Comparison of ENCODE assay signal across 10 cellular contexts in genomic region chr12:48286665-48287064, GRCh38.
DNase-seq lines count a peak whose midpoint lies in the region; ATAC-seq and TF ChIP-seq lines count a peak whose summit lies in the region.
"Had no signal": no experiment of that assay in that cellular context is flagged by ENCODE, and none has a peak within 500 bp of the region (broad histone marks: within the 10 kb centered on the region; RNA-seq: fewer than 3 reads in every experiment).

No MANE protein-coding gene starts in this region.

- H3K36me3 ChIP-seq in breast epithelium (no peaks in the 10 kb centered on the region), PC-3 (ENCODE audit: low read depth, low read length) (no peaks in the 10 kb centered on the region), esophagus muscularis mucosa (no peaks in the 10 kb centered on the region), testis (ENCODE audit: low read depth, missing control alignments) (no peaks in the 10 kb centered on the region)
- H3K36me3 ChIP-seq: ascending aorta, Peyer's patch had no signal

- BruUV-seq in MCF 10A (replicated peaks; lab: Mats Ljungman, UMichigan) (no TSS peak), PC-3 (replicated peaks; lab: Mats Ljungman, UMichigan) (no TSS peak)

- H3K4me1 ChIP-seq in breast epithelium = no peaks in the 10 kb centered on the region
- H3K4me1 ChIP-seq in PC-3 (ENCODE audit: insufficient read depth, low read length) = peaks cover 12% of the 10 kb centered on the region
- H3K4me1 ChIP-seq in esophagus muscularis mucosa = no peaks in the 10 kb centered on the region
- no peaks in the 10 kb centered on the region for H3K4me1 ChIP-seq in testis
- H3K4me1 ChIP-seq: ascending aorta, Peyer's patch had no signal

- H3K4me1 Mint-ChIP-seq in MCF 10A (ENCODE audit: insufficient read depth, unreplicated experiment) = no peaks in the 10 kb centered on the region
- H3K4me1 Mint-ChIP-seq in mesothelial cell of epicardium = peaks cover 9% of the 10 kb centered on the region

- H3K27ac ChIP-seq in breast epithelium = no peak overlapping the region
- no peak overlapping the region for H3K27ac ChIP-seq in PC-3 (ENCODE audit: low read length)
- H3K27ac ChIP-seq in esophagus muscularis mucosa (replicated peaks in 1 of 4) = no peak overlapping the region
- H3K27ac ChIP-seq in testis = no peak overlapping the region
- H3K27ac ChIP-seq: ascending aorta, Peyer's patch had no signal

- TF ChIP-seq EP300 in esophagus muscularis mucosa (IDR thresholded peaks at IDR 0.05) = no peak

- no peaks in the 10 kb centered on the region for H3K9me3 ChIP-seq in breast epithelium
- H3K9me3 ChIP-seq in PC-3 (ENCODE audit: low read length) = no peaks in the 10 kb centered on the region
- H3K9me3 ChIP-seq in esophagus muscularis mucosa = no peaks in the 10 kb centered on the region
- no peaks in the 10 kb centered on the region for H3K9me3 ChIP-seq in testis
- H3K9me3 ChIP-seq: ascending aorta, Peyer's patch had no signal

- DNase-seq in MCF 10A (ENCODE audit: unreplicated experiment) = peak; percentile 9
- no peak for DNase-seq in breast epithelium (ENCODE audit: low spot score in 2 of 2)
- DNase-seq in PC-3 = peak; percentile 16
- no peak for DNase-seq in esophagus muscularis mucosa (ENCODE audit: extremely low spot score)
- DNase-seq in testis = peak; percentile 28
- no peak for DNase-seq in mesothelial cell of epicardium (ENCODE audit: low spot score in 2 of 2, unreplicated experiment in 2 of 2)
- no peak for DNase-seq in activated effector memory CD4-positive, alpha-beta T cell treated with Interleukin-2 at 50 U/mL for 16 hours
- DNase-seq in NCI-H1436 treated with DMSO at 0.1 percent for 48 hours (lab: John Stamatoyannopoulos, UW) = no peak
- DNase-seq: Peyer's patch had no signal

- H3K9me2 ChIP-seq in PC-3 (replicated peaks; ENCODE audit: low read length) = no peaks in the 10 kb centered on the region

- H3F3A ChIP-seq in PC-3 (ENCODE audit: low read length, unreplicated experiment) = no peaks in the 10 kb centered on the region

- 15% methylated on average over 3 of the region's 3 CpGs for WGBS in esophagus muscularis mucosa
- WGBS in testis, 2 donors = 47 to 57% methylated on average over 3 of the region's 3 CpGs

- intact Hi-C loops in MCF 10A (cut with micrococcal nuclease) (no loop called here), breast epithelium (cut with DNase I; ENCODE audit: low total_unique reads) (no loop called here), PC-3 (cut with micrococcal nuclease) (no loop called here), esophagus muscularis mucosa (cut with DNase I) (no loop called here), testis (cut with DNase I; ENCODE audit: low total_unique reads) (no loop called here)

- TF ChIP-seq CTCF in MCF 10A (IDR thresholded peaks at IDR 0.05; ENCODE audit: unreplicated experiment) (no peak), breast epithelium (IDR thresholded peaks at IDR 0.05) (no peak), PC-3 (conservative IDR thresholded peaks at IDR 0.05; ENCODE audit: low read depth, low read length) (peak; percentile 55), esophagus muscularis mucosa (IDR thresholded peaks at IDR 0.05) (peak in 2 of 3 experiments; percentile 19 to 45), testis (IDR thresholded peaks at IDR 0.05) (peak in 1 of 3 experiments; percentile 35), mesothelial cell of epicardium (IDR thresholded peaks at IDR 0.05; ENCODE audit: unreplicated experiment) (no peak)

- no peak overlapping the region for H2AFZ ChIP-seq in PC-3 (ENCODE audit: low read length)

- no peak overlapping the region for H3K27ac Mint-ChIP-seq in MCF 10A (ENCODE audit: low read depth, unreplicated experiment)
- H3K27ac Mint-ChIP-seq in mesothelial cell of epicardium = no peak overlapping the region

- ATAC-seq in PC-3 = no peak

- H3K9ac ChIP-seq in PC-3 (ENCODE audit: low read length) = no peak overlapping the region

- no peak overlapping the region for H3K4me2 ChIP-seq in PC-3 (ENCODE audit: low read length)

- H3K9me3 Mint-ChIP-seq in MCF 10A (ENCODE audit: unreplicated experiment) (no peaks in the 10 kb centered on the region), mesothelial cell of epicardium (peaks cover 3% of the 10 kb centered on the region)

- H3K27me3 Mint-ChIP-seq in MCF 10A (ENCODE audit: insufficient read depth, unreplicated experiment) = peaks cover 33% of the 10 kb centered on the region
- H3K27me3 Mint-ChIP-seq in mesothelial cell of epicardium (ENCODE audit: low read depth) = no peaks in the 10 kb centered on the region

- H3K27me3 ChIP-seq in breast epithelium = no peaks in the 10 kb centered on the region
- peaks cover 10% of the 10 kb centered on the region; the same call in 1 of the 2 replicates for H3K27me3 ChIP-seq in PC-3 (ENCODE audit: low read length)
- peaks cover 0 to 6% (median 0%) of the 10 kb centered on the region in 4 donors for H3K27me3 ChIP-seq in esophagus muscularis mucosa
- no peaks in the 10 kb centered on the region for H3K27me3 ChIP-seq in testis
- H3K27me3 ChIP-seq: ascending aorta, Peyer's patch had no signal

- no peak overlapping the region for H3K4me3 ChIP-seq in breast epithelium
- no peak overlapping the region for H3K4me3 ChIP-seq in PC-3 (ENCODE audit: low read length)
- H3K4me3 ChIP-seq in esophagus muscularis mucosa = no peak overlapping the region
- no peak overlapping the region for H3K4me3 ChIP-seq in testis
- H3K4me3 ChIP-seq: ascending aorta, Peyer's patch had no signal

- H3K36me3 Mint-ChIP-seq in MCF 10A (ENCODE audit: insufficient read depth, unreplicated experiment) = no peaks in the 10 kb centered on the region
- H3K36me3 Mint-ChIP-seq in mesothelial cell of epicardium = no peaks in the 10 kb centered on the region

- no peaks in the 10 kb centered on the region for H3K79me2 ChIP-seq in PC-3 (ENCODE audit: low read length)

- no peak for TF ChIP-seq POLR2A in breast epithelium (IDR thresholded peaks at IDR 0.05)
- TF ChIP-seq POLR2A in esophagus muscularis mucosa (IDR thresholded peaks at IDR 0.05; ENCODE audit: low read depth) = no peak
- no peak for TF ChIP-seq POLR2A in testis (IDR thresholded peaks at IDR 0.05)

- no peaks in the 10 kb centered on the region for H4K20me1 ChIP-seq in PC-3 (ENCODE audit: low read length)

- CTCF ChIA-PET in MCF 10A (lab: Yijun Ruan, JAX) = no interaction called here
- CTCF ChIA-PET in PC-3 (lab: Charles Lee) = no interaction called here

- POLR2A ChIA-PET in MCF 10A (lab: Yijun Ruan, JAX) (no interaction called here), PC-3 (lab: Charles Lee; ENCODE audit: unreplicated experiment) (no interaction called here)

- H3K4me3 Mint-ChIP-seq in MCF 10A (ENCODE audit: unreplicated experiment) (no peak overlapping the region), mesothelial cell of epicardium (no peak overlapping the region)

Comparison
In these comparisons a context has a peak if more than half of its experiments do, and no peak if none do; other contexts are left out.
1. DNase-seq: peak in MCF 10A (single experiment), PC-3 (single experiment) and testis (single experiment); none in breast epithelium (0 of 2), esophagus muscularis mucosa (single experiment), mesothelial cell of epicardium (0 of 2), activated effector memory CD4-positive, alpha-beta T cell treated with Interleukin-2 at 50 U/mL for 16 hours (single experiment) and NCI-H1436 treated with DMSO at 0.1 percent for 48 hours (single experiment).
2. CTCF ChIP-seq: peak in PC-3 (single experiment) and esophagus muscularis mucosa (2 of 3); none in MCF 10A (single experiment), breast epithelium (0 of 3) and mesothelial cell of epicardium (single experiment).